Comparison of ENCODE assay signal across 10 cellular contexts in the genomic region with DNA sequence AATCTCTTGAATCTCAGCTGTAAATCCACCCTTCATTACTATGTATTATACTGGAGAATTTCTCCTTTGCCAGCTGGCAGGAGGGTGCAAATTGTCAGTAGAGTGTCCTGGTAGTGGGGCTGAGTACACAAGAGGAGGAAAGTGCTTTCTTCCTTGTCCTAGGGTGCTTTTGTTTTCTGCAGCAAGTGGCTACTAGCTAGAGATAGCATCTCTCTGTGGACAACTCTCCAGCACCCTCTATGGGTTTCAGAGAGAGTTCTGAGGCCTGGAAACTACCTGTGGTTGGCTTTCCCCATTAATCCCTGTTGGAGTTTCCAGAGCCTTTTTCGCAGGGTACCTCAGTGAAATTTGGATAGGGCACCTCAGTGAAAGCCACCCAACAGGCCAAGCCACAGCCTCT.
DNase-seq lines count a peak whose midpoint lies in the region; ATAC-seq and TF ChIP-seq lines count a peak whose summit lies in the region.
"Had no signal": no experiment of that assay in that cellular context is flagged by ENCODE, and none has a peak within 500 bp of the region (broad histone marks: within the 10 kb centered on the region; RNA-seq: fewer than 3 reads in every experiment).

No MANE protein-coding gene starts in this region.

- H3K27me3 Mint-ChIP-seq in activated CD8-positive, alpha-beta T cell treated with anti-CD3 and anti-CD28 coated beads, Interleukin-2, amount 10 ng/mL, durations not matched to agents 7 days and 5 days (ENCODE audit: low read depth): no peaks in the 10 kb centered on the region

- no peak overlapping the region for H3K4me3 Mint-ChIP-seq in activated CD8-positive, alpha-beta T cell treated with anti-CD3 and anti-CD28 coated beads, Interleukin-2, amount 10 ng/mL, durations not matched to agents 7 days and 5 days

- peak; percentile 40 for TF ChIP-seq CTCF in BJ (IDR thresholded peaks at IDR 0.05; ENCODE audit: insufficient read depth, low read depth, low read length)

- H3K27ac Mint-ChIP-seq in activated CD8-positive, alpha-beta T cell treated with anti-CD3 and anti-CD28 coated beads, Interleukin-2, amount 10 ng/mL, durations not matched to agents 7 days and 5 days: no peak overlapping the region

- no peaks in the 10 kb centered on the region for H3K4me1 Mint-ChIP-seq in activated CD8-positive, alpha-beta T cell treated with anti-CD3 and anti-CD28 coated beads, Interleukin-2, amount 10 ng/mL, durations not matched to agents 7 days and 5 days (ENCODE audit: low read depth)

- no peak overlapping the region for H3K4me3 ChIP-seq in BJ (ENCODE audit: low read depth, low read length)

- CTCF ChIA-PET in BJ (lab: Yijun Ruan, JAX): interaction anchor here (1.0 kb wide), 1 partner anchor 15 kb away, joined by 3 read pairs; no protein-coding TSS in a partner anchor
- CTCF ChIA-PET in activated CD8-positive, alpha-beta T cell treated with anti-CD3 and anti-CD28 coated beads, Interleukin-2, amount 10 ng/mL, durations not matched to agents 7 days and 5 days (lab: Charles Lee): no interaction called here

- H3K36me3 Mint-ChIP-seq in activated CD8-positive, alpha-beta T cell treated with anti-CD3 and anti-CD28 coated beads, Interleukin-2, amount 10 ng/mL, durations not matched to agents 7 days and 5 days (ENCODE audit: low read depth): no peaks in the 10 kb centered on the region

- DNase-seq in BJ (ENCODE audit: low read depth): no peak
- DNase-seq in RKO (ENCODE audit: low spot score): peak; percentile 21
- DNase-seq in foreskin melanocyte: peak; percentile 11
- DNase-seq in activated CD8-positive, alpha-beta T cell treated with anti-CD3 and anti-CD28 coated beads, Interleukin-2, amount 10 ng/mL, durations not matched to agents 7 days and 5 days: no peak
- DNase-seq in hepatic stellate cell (ENCODE audit: low spot score): no peak
- no peak for DNase-seq in retina
- DNase-seq: EL, nucleus accumbens had no signal

- POLR2A ChIA-PET in BJ (lab: Charles Lee): no interaction called here
- POLR2A ChIA-PET in activated CD8-positive, alpha-beta T cell treated with anti-CD3 and anti-CD28 coated beads, Interleukin-2, amount 10 ng/mL, durations not matched to agents 7 days and 5 days (lab: Charles Lee): no interaction called here

- H3K36me3 ChIP-seq in BJ (ENCODE audit: control insufficient read depth, insufficient read depth, low read length): no peaks in the 10 kb centered on the region

- no peaks in the 10 kb centered on the region for H3K27me3 ChIP-seq in BJ (ENCODE audit: control insufficient read depth, insufficient read depth, low read length)

- H3K9me3 Mint-ChIP-seq in activated CD8-positive, alpha-beta T cell treated with anti-CD3 and anti-CD28 coated beads, Interleukin-2, amount 10 ng/mL, durations not matched to agents 7 days and 5 days (ENCODE audit: insufficient read depth): no peaks in the 10 kb centered on the region

- ATAC-seq in GM18868 (IDR thresholded peaks at IDR 0.05; ENCODE audit: unreplicated experiment) (peak; percentile 46), GM21381 (IDR thresholded peaks at IDR 0.05; ENCODE audit: unreplicated experiment) (no peak)
- ATAC-seq in activated CD8-positive, alpha-beta T cell treated with anti-CD3 and anti-CD28 coated beads, Interleukin-2, amount 10 ng/mL, durations not matched to agents 7 days and 5 days: no peak

Comparison
In these comparisons a context has a peak if more than half of its experiments do, and no peak if none do; other contexts are left out.
1. DNase-seq: peak in RKO (single experiment) and foreskin melanocyte (single experiment); none in BJ (single experiment), activated CD8-positive, alpha-beta T cell treated with anti-CD3 and anti-CD28 coated beads, Interleukin-2, amount 10 ng/mL, durations not matched to agents 7 days and 5 days (single experiment), hepatic stellate cell (single experiment) and retina (single experiment).